11 cellular contexts compared by ENCODE assay signal in genomic region chr10:26457088-26457487, GRCh38. TPM values are rescaled to one million over a fixed set of nuclear protein-coding genes. Genes with fewer than 3 reads are reported as not detected.
DNase-seq lines count a peak whose midpoint lies in the region; ATAC-seq lines count a peak whose summit lies in the region.
"Had no signal": no experiment of that assay in that cellular context is flagged by ENCODE, and none has a peak within 500 bp of the region (broad histone marks: within the 10 kb centered on the region; RNA-seq: fewer than 3 reads in every experiment).

No MANE protein-coding gene starts in this region.

- no peak overlapping the region for H3K4me3 ChIP-seq in thymus (ENCODE audit: low read length)
- H3K4me3 ChIP-seq: HAP-1 had no signal

- peaks cover 18% of the 10 kb centered on the region for H3K4me1 ChIP-seq in thymus (ENCODE audit: control insufficient read depth, insufficient read depth, low read length)
- H3K4me1 ChIP-seq: HAP-1 had no signal

- DNase-seq in activated T-cell treated with anti-CD3 and anti-CD28 coated beads, Interleukin-2, amount 50 U/mL, for 24 hours: no peak
- no peak for DNase-seq in activated T-cell treated with anti-CD3 and anti-CD28 coated beads for 4 hours
- DNase-seq in cortex of kidney (lab: John Stamatoyannopoulos, UW): no peak
- DNase-seq in NCI-H1436 treated with DMSO at 0.1 percent for 48 hours (lab: John Stamatoyannopoulos, UW): no peak
- DNase-seq in NCI-H446 treated with DMSO at 0.1 percent for 48 hours (lab: John Stamatoyannopoulos, UW): no peak
- DNase-seq: NCI-H524 treated with DMSO at 0.1 percent for 48 hours had no signal

- peaks cover 14% of the 10 kb centered on the region for H3K36me3 ChIP-seq in thymus (ENCODE audit: control insufficient read depth, insufficient read depth)
- H3K36me3 ChIP-seq: HAP-1 had no signal

- peak overlapping the region; percentile 58 for H3K27ac Mint-ChIP-seq in activated T-cell treated with anti-CD3 and anti-CD28 coated beads, Interleukin-2, amount 50 U/mL, for 24 hours
- peak overlapping the region; percentile 83 to 96 (median 95) for H3K27ac Mint-ChIP-seq in IgD-negative memory B cell

- H3K4me3 Mint-ChIP-seq in activated T-cell treated with anti-CD3 and anti-CD28 coated beads, Interleukin-2, amount 50 U/mL, for 24 hours: no peak overlapping the region
- H3K4me3 Mint-ChIP-seq in IgD-negative memory B cell: peak overlapping the region; percentile 61 to 83 (median 74)

- H3K27me3 Mint-ChIP-seq in activated T-cell treated with anti-CD3 and anti-CD28 coated beads, Interleukin-2, amount 50 U/mL, for 24 hours: no peaks in the 10 kb centered on the region
- H3K27me3 Mint-ChIP-seq in IgD-negative memory B cell: no peaks in the 10 kb centered on the region

- 77% methylated on average over 5 of the region's 5 CpGs for WGBS in thymus

- no peaks in the 10 kb centered on the region for H3K9me3 ChIP-seq in thymus (ENCODE audit: control insufficient read depth)
- H3K9me3 ChIP-seq: HAP-1 had no signal

- H3K27ac ChIP-seq in thymus (ENCODE audit: low read depth): peak overlapping the region; percentile 46

- no peaks in the 10 kb centered on the region for H3K27me3 ChIP-seq in thymus (ENCODE audit: control insufficient read depth, insufficient read depth)

- H3K9me3 Mint-ChIP-seq in activated T-cell treated with anti-CD3 and anti-CD28 coated beads, Interleukin-2, amount 50 U/mL, for 24 hours: no peaks in the 10 kb centered on the region
- H3K9me3 Mint-ChIP-seq in IgD-negative memory B cell: no peaks in the 10 kb centered on the region

- H3K4me1 Mint-ChIP-seq in activated T-cell treated with anti-CD3 and anti-CD28 coated beads, Interleukin-2, amount 50 U/mL, for 24 hours (ENCODE audit: low read depth): peaks cover 73% of the 10 kb centered on the region
- H3K4me1 Mint-ChIP-seq in IgD-negative memory B cell: peaks cover 53 to 63% (median 61%) of the 10 kb centered on the region in 3 donors

- peaks cover 56% of the 10 kb centered on the region for H3K36me3 Mint-ChIP-seq in activated T-cell treated with anti-CD3 and anti-CD28 coated beads, Interleukin-2, amount 50 U/mL, for 24 hours (ENCODE audit: low read depth)
- H3K36me3 Mint-ChIP-seq in IgD-negative memory B cell: peaks cover 7% of the 10 kb centered on the region

- ATAC-seq in HG02623 (IDR thresholded peaks at IDR 0.05; ENCODE audit: unreplicated experiment): peak; percentile 92
- ATAC-seq: activated CD4-positive, CD25-positive, alpha-beta regulatory T cell treated with anti-CD3 and anti-CD28 coated beads, Interleukin-2, amount 50 U/mL, for 24 hours had no signal

RNA-seq across cellular contexts. Expression of gene APBB1IP, which starts 18.9 kb away (rescaled TPM):
- polyA plus RNA-seq in IgD-negative memory B cell: 66.4 TPM
- polyA plus RNA-seq in thymus: 40.0 TPM
